Comparison of ENCODE assay signal across 13 cellular contexts in genomic region chr18:5239447-5239846, GRCh38. TPM values are rescaled to one million over a fixed set of nuclear protein-coding genes. Genes with fewer than 3 reads are reported as not detected.
A peak's percentile ranks its signal among the peaks of the same experiment; 100 is the strongest.
DNase-seq lines count a peak whose midpoint lies in the region; ATAC-seq and TF ChIP-seq lines count a peak whose summit lies in the region.
"Had no signal": no experiment of that assay in that cellular context is flagged by ENCODE, and none has a peak within 500 bp of the region (broad histone marks: within the 10 kb centered on the region; RNA-seq: fewer than 3 reads in every experiment).

No MANE protein-coding gene starts in this region.

- peak overlapping the region; percentile 70; the same call in 1 of the 2 replicates for H3K4me3 ChIP-seq in BE2C (ENCODE audit: low read depth, low read length)
- peak overlapping the region; percentile 8 for H3K4me3 ChIP-seq in choroid plexus epithelial cell (ENCODE audit: low read depth, low read length)

- no peaks in the 10 kb centered on the region for H3K36me3 ChIP-seq in BE2C

- ATAC-seq in HG02642 (IDR thresholded peaks at IDR 0.05; ENCODE audit: poor library complexity, unreplicated experiment), result no peak
- ATAC-seq: left lobe of liver had no signal

- H3K4me1 Mint-ChIP-seq in IgD-negative memory B cell, result peaks cover 21 to 30% (median 27%) of the 10 kb centered on the region in 3 donors
- H3K4me1 Mint-ChIP-seq in nephron, result peaks cover 28% of the 10 kb centered on the region

- H3K9me3 Mint-ChIP-seq in IgD-negative memory B cell (peaks cover 0 to 3% (median 0%) of the 10 kb centered on the region in 3 donors), nephron (no peaks in the 10 kb centered on the region)

- peaks cover 11% of the 10 kb centered on the region for H3K36me3 Mint-ChIP-seq in IgD-negative memory B cell
- H3K36me3 Mint-ChIP-seq in nephron (ENCODE audit: low read depth), result peaks cover 42% of the 10 kb centered on the region

- no peaks in the 10 kb centered on the region for H3K27me3 ChIP-seq in BE2C

- no peak for DNase-seq in BE2C
- DNase-seq in choroid plexus epithelial cell (ENCODE audit: low read depth), result no peak
- DNase-seq in NCI-H2196 treated with DMSO at 0.1 percent for 48 hours (lab: John Stamatoyannopoulos, UW; ENCODE audit: unreplicated experiment), result no peak
- no peak for DNase-seq in NCI-H748 treated with DMSO at 0.1 percent for 48 hours (lab: John Stamatoyannopoulos, UW)
- no peak for DNase-seq in dermis blood vessel endothelial cell
- DNase-seq: central memory CD4-positive, alpha-beta T cell; GDM1; SHP77 treated with DMSO at 0.1 percent for 48 hours had no signal

- H3K4me1 ChIP-seq in BE2C, result no peaks in the 10 kb centered on the region

- H3K9me3 ChIP-seq in BE2C, result no peaks in the 10 kb centered on the region

- TF ChIP-seq CTCF in BE2C (IDR thresholded peaks at IDR 0.05; ENCODE audit: low read depth, low read length) (no peak), choroid plexus epithelial cell (conservative IDR thresholded peaks at IDR 0.05; ENCODE audit: low read depth, low read length) (no peak), nephron (IDR thresholded peaks at IDR 0.05; ENCODE audit: unreplicated experiment in 3 of 3) (no peak)

- H3K27me3 Mint-ChIP-seq in IgD-negative memory B cell (no peaks in the 10 kb centered on the region), nephron (ENCODE audit: low read depth) (peaks cover 3% of the 10 kb centered on the region)

- H3K27ac Mint-ChIP-seq in IgD-negative memory B cell (peak overlapping the region in 1 of 3 donors; percentile 90), nephron (peak overlapping the region; percentile 52 to 98 (median 97))

- H3K4me3 Mint-ChIP-seq in IgD-negative memory B cell (peak overlapping the region in 3 of 4 donors; percentile 54 to 92 (median 73)), nephron (peak overlapping the region; percentile 96 to 97 (median 96))

RNA-seq across cellular contexts. Expression of gene AKAIN1, which starts 42.4 kb away (rescaled TPM):
- polyA plus RNA-seq in BE2C (2012; ENCODE audit: insufficient read depth, insufficient read length, low read depth), result not detected
- polyA plus RNA-seq in IgD-negative memory B cell, result not detected
- not detected in 2 replicates for total RNA-seq in dermis blood vessel endothelial cell
- total RNA-seq: M059J had no signal

RNA-seq across cellular contexts. Expression of gene ZBTB14, which starts 56.1 kb away (rescaled TPM):
- 4.8 TPM for polyA plus RNA-seq in BE2C (2012; ENCODE audit: insufficient read depth, insufficient read length, low read depth)
- polyA plus RNA-seq in IgD-negative memory B cell, result 12.8 TPM
- 15.6 and 17.9 TPM in 2 replicates for total RNA-seq in dermis blood vessel endothelial cell
